Comparison of ENCODE assay signal across 1 cellular context in the genomic region with DNA sequence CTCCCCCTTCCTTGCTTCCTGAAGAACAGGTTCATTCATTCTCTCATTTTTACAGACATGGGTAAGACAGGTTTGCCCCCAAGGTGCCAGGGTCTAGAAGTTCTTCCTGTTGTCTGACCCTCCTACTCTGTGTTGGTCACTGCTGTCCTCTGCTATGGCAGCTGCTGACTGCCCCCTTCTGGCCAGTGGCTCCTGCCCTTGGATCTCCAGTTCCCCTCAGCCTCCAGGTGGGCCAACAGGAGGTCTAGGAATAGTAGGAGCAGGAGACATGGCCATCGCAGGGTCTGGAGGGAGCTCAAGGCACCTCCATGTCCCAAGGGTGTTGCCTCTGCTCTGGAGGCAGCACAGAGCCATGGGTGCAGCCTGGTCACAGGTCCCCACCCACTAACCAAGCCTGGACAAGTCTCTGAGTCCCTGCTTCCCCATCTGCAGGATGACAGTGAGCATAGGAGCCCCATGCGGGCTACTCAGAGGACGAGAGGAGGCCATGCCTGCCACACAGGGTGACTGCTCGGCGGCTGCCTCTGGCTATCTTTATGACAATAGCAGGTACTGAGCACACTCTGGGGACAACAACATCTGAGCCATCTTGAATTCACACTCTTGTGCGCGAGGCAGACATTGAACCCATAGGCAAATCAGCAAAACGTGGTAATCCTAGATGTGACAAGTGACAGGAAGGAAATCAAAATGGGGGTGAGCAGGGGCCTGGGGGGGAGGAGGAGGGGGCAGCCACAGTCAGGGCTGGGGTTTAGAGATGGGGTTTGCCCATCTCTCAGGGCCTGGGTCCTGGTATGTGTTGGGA.
TF ChIP-seq lines count a peak whose summit lies in the region.

No MANE protein-coding gene starts in this region.

TF ChIP-seq in WTC11, 78 proteins besides CTCF, POLR2A, EP300 and RAD21 (continued from another document):
- TF ChIP-seq, protein P1, sequence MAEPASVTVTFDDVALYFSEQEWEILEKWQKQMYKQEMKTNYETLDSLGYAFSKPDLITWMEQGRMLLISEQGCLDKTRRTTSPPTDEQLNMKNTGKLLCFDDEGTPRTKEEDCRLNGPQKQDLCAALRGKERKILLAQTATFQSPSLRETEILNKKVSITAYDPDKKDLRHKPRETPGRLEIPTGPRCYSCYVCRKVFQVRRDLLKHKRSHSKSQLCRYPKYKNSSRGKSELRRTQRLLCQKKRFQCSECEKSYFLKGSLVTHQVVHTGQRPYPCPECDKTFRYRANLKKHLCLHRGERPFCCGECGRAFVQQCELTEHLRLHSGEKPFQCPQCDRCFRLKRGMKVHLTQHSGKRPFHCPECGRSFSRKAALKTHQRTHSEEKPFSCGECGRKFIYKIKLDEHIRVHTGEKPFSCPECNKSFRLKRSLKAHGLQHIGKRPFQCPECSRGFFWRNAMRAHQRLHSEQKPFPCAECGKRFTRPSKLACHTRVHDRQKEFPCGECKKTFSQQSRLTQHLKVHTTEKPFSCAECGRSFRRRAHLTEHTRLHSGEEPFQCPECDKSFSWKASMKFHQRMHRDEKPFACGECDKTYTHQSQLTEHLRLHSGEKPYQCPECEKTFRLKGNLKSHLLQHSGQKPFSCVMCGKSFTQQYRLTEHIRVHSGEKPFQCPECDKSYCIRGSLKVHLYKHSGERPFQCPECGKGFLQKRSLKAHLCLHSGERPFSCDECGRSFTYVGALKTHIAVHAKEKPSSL (CRISPR knock-in tag; conservative IDR thresholded peaks at IDR 0.05) = no peak
TF ChIP-seq in WTC11: peak in this region for 3.
